In genomic region chr5:176874198-176874780, GRCh38 we compare ENCODE assay signal across 19 cellular contexts. TPM values are rescaled to one million over a fixed set of nuclear protein-coding genes. Genes with fewer than 3 reads are reported as not detected.
DNase-seq lines count a peak whose midpoint lies in the region; ATAC-seq, FAIRE-seq and TF ChIP-seq lines count a peak whose summit lies in the region.
"Had no signal": no experiment of that assay in that cellular context is flagged by ENCODE, and none has a peak within 500 bp of the region (broad histone marks: within the 10 kb centered on the region; RNA-seq: fewer than 3 reads in every experiment).

No MANE protein-coding gene starts in this region.

- H3K4me1 ChIP-seq in HepG2 (ENCODE audit: insufficient read depth, low read length) (peaks cover 8% of the 10 kb centered on the region; the same call in 1 of the 2 replicates), right lobe of liver (no peaks in the 10 kb centered on the region), H1 (replicated peaks in 1 of 4; ENCODE audit: control insufficient read depth in 3 of 4, insufficient read depth in 4 of 4, low read length in 3 of 4) (peaks cover 0 to 6% (median 1%) of the 10 kb centered on the region in 4 experiments; a peak in 4 of 7 replicates), Karpas-422 (ENCODE audit: low read length) (no peaks in the 10 kb centered on the region)
- H3K4me1 ChIP-seq: Caco-2 had no signal

- H3K9ac ChIP-seq in HepG2 (ENCODE audit: insufficient read depth, low read depth, low read length), result no peak overlapping the region
- no peak overlapping the region for H3K9ac ChIP-seq in H1 (replicated peaks in 1 of 4; ENCODE audit: extremely low read depth in 1 of 4, low read depth in 3 of 4, low read length in 3 of 4)
- no peak overlapping the region for H3K9ac ChIP-seq in Karpas-422 (ENCODE audit: low read length)

- no peak overlapping the region for H2AK5ac ChIP-seq in H1 (ENCODE audit: low read depth, low read length)

- TF ChIP-seq EP300 in HepG2 (IDR thresholded peaks at IDR 0.05; ENCODE audit: low read depth in 2 of 2, low read length in 2 of 2) (no peak), HepG2 (CRISPR knock-in tag; IDR thresholded peaks at IDR 0.05; ENCODE audit: borderline replicate concordance) (no peak), H1 (IDR thresholded peaks at IDR 0.05; ENCODE audit: borderline replicate concordance in 1 of 2, low read depth in 2 of 2, low read length in 2 of 2) (no peak)

- no peak for TF ChIP-seq CTCF in HepG2 (CRISPR knock-in tag; IDR thresholded peaks at IDR 0.05)
- TF ChIP-seq CTCF in right lobe of liver (IDR thresholded peaks at IDR 0.05), result no peak
- no peak for TF ChIP-seq CTCF in H1 (IDR thresholded peaks at IDR 0.05; ENCODE audit: control extremely low read depth in 1 of 3, insufficient read depth in 1 of 3, low read depth in 1 of 3, low read length in 3 of 3)

- ATAC-seq in HepG2, result no peak
- ATAC-seq in right lobe of liver, result no peak
- no peak for ATAC-seq in stimulated activated effector memory CD8-positive, alpha-beta T cell treated with anti-CD3 and anti-CD28 coated beads, Interleukin-12 subunit alpha, Interleukin-12 subunit beta, amount 100 ng/mL, for 72 hours
- no peak for ATAC-seq in HG03108 (IDR thresholded peaks at IDR 0.05; ENCODE audit: unreplicated experiment)
- ATAC-seq: GM23338 had no signal

- no peaks in the 10 kb centered on the region for H3K23me2 ChIP-seq in H1 (ENCODE audit: low read depth, low read length)

- in situ Hi-C loops in HepG2 (cut with HindIII; ENCODE audit: extremely low pct_ligation_motif_present, low pct_unique_long_range_greater_than_20kb), result no loop called here

- intact Hi-C loops in HepG2 (cut with micrococcal nuclease; ENCODE audit: unreplicated experiment) (no loop called here), right lobe of liver (cut with DNase I) (no loop called here)
- intact Hi-C loops in activated T-helper 1 cell treated with anti-CD3 and anti-CD28 coated beads, Interleukin-12 subunit alpha, Interleukin-12 subunit beta, Interleukin-2, Interleukin-4 antibody, amounts not matched to agents 30 ng/mL and 10 ng/mL and 1 ng/mL, durations not matched to agents 14 hours and 24 hours and 36 hours (cut with micrococcal nuclease), result no loop called here

- H3K27ac Mint-ChIP-seq in activated T-helper 1 cell treated with anti-CD3 and anti-CD28 coated beads, Interleukin-12 subunit alpha, Interleukin-12 subunit beta, Interleukin-2, Interleukin-4 antibody, amounts not matched to agents 30 ng/mL and 10 ng/mL and 1 ng/mL, durations not matched to agents 14 hours and 24 hours and 36 hours, result peak overlapping the region; percentile 63
- peak overlapping the region; percentile 85 for H3K27ac Mint-ChIP-seq in stimulated activated effector memory CD8-positive, alpha-beta T cell treated with anti-CD3 and anti-CD28 coated beads, Interleukin-12 subunit alpha, Interleukin-12 subunit beta, amount 100 ng/mL, for 72 hours
- H3K27ac Mint-ChIP-seq: GM23338 had no signal

- H3K4me2 ChIP-seq in HepG2 (ENCODE audit: low read depth, low read length) (0 out of 2 replicates have a peak overlapping the region, but pooled peaks have one; percentile 32), H1 (ENCODE audit: insufficient read depth in 1 of 2, low read depth in 2 of 2, low read length in 2 of 2) (no peak overlapping the region), Karpas-422 (ENCODE audit: low read depth, low read length, poor library complexity, severe bottlenecking) (no peak overlapping the region)
- H3K4me2 ChIP-seq: A549, GM23338 had no signal

- H2BK5ac ChIP-seq in H1 (ENCODE audit: low read depth, low read length), result no peak overlapping the region

- 19% methylated on average over 12 of the region's 20 CpGs for WGBS in HepG2 (ENCODE audit: low lambda C conversion rate)
- WGBS in right lobe of liver (ENCODE audit: insufficient coverage, low coverage, low lambda C conversion rate, missing lambda C conversion rate), result 49% methylated on average over 4 of the region's 20 CpGs
- WGBS in H1 (ENCODE audit: extremely low coverage in 1 of 2, insufficient coverage in 1 of 2, insufficient read length in 1 of 2, insufficient replicate concordance in 2 of 2, low coverage in 1 of 2, low lambda C conversion rate in 2 of 2, missing lambda C conversion rate in 1 of 2), 2 experiments, result 90% methylated on average over 20 of the region's 20 CpGs; no CpG with 5 or more reads in 1 of the 2 experiments

- H2BK120ac ChIP-seq in H1 (replicated peaks; ENCODE audit: low read depth, low read length), result no peak overlapping the region

- TF ChIP-seq RAD21 in HepG2 (CRISPR knock-in tag; IDR thresholded peaks at IDR 0.05) (no peak), H1 (IDR thresholded peaks at IDR 0.05 in 1 of 2, conservative IDR thresholded peaks at IDR 0.05 in 1 of 2; ENCODE audit: low read depth in 2 of 2, low read length in 2 of 2) (no peak)

- no TSS peak for BruUV-seq in HepG2 (replicated peaks; lab: Mats Ljungman, UMichigan)

- peaks cover 12% of the 10 kb centered on the region for H3K4me1 Mint-ChIP-seq in activated T-helper 1 cell treated with anti-CD3 and anti-CD28 coated beads, Interleukin-12 subunit alpha, Interleukin-12 subunit beta, Interleukin-2, Interleukin-4 antibody, amounts not matched to agents 30 ng/mL and 10 ng/mL and 1 ng/mL, durations not matched to agents 14 hours and 24 hours and 36 hours (ENCODE audit: low read depth)
- peaks cover 48% of the 10 kb centered on the region for H3K4me1 Mint-ChIP-seq in stimulated activated effector memory CD8-positive, alpha-beta T cell treated with anti-CD3 and anti-CD28 coated beads, Interleukin-12 subunit alpha, Interleukin-12 subunit beta, amount 100 ng/mL, for 72 hours

- DNase-seq in HepG2 (ENCODE audit: low spot score), result no peak
- DNase-seq in right lobe of liver, result no peak
- DNase-seq in activated T-helper 1 cell treated with anti-CD3 and anti-CD28 coated beads, Interleukin-12 subunit alpha, Interleukin-12 subunit beta, Interleukin-2, Interleukin-4 antibody, amounts not matched to agents 30 ng/mL and 10 ng/mL and 1 ng/mL, durations not matched to agents 14 hours and 24 hours and 36 hours (ENCODE audit: low spot score), result no peak
- no peak for DNase-seq in H1 (ENCODE audit: low read depth in 1 of 2, low spot score in 2 of 2)
- no peak for DNase-seq in stimulated activated effector memory CD8-positive, alpha-beta T cell treated with anti-CD3 and anti-CD28 coated beads, Interleukin-12 subunit alpha, Interleukin-12 subunit beta, amount 100 ng/mL, for 72 hours (ENCODE audit: low spot score in 2 of 2)
- DNase-seq in NCI-H69 (lab: John Stamatoyannopoulos, UW), result no peak
- DNase-seq in Karpas-422, result no peak
- DNase-seq: Caco-2; CD8-positive, alpha-beta memory T cell; DND-41; GDM1; H9 had no signal

- H3K79me1 ChIP-seq in H1 (ENCODE audit: low read depth, low read length), result no peaks in the 10 kb centered on the region

- H3K9me2 ChIP-seq in Karpas-422 (replicated peaks; ENCODE audit: insufficient read depth, low read length), result no peaks in the 10 kb centered on the region

- H3K27ac ChIP-seq in HepG2 (ENCODE audit: extremely low read length, insufficient read depth, low read length), result no peak overlapping the region
- no peak overlapping the region for H3K27ac ChIP-seq in right lobe of liver
- H3K27ac ChIP-seq in H1 (ENCODE audit: low read depth, low read length), result no peak overlapping the region
- H3K27ac ChIP-seq in Karpas-422 (ENCODE audit: low read length), result no peak overlapping the region
- H3K27ac ChIP-seq: A549 had no signal

- CTCF ChIA-PET in HepG2 (lab: Yijun Ruan, JAX; ENCODE audit: low intra/inter-chr PET ratio, low total read pairs), result no interaction called here
- CTCF ChIA-PET in H1 (lab: Charles Lee; ENCODE audit: partially characterized antibody), result interaction anchor here (0.7 to 7.2 kb wide), 11 partner anchors 8 to 213 kb away, joined by 3 to 39 read pairs (median 5); no protein-coding TSS in a partner anchor

- H4K5ac ChIP-seq in H1 (ENCODE audit: insufficient read length, low read depth, low read length), result no peak overlapping the region

- no peak overlapping the region for H2BK20ac ChIP-seq in H1 (ENCODE audit: low read length)

- H4K91ac ChIP-seq in H1 (replicated peaks; ENCODE audit: insufficient read length, low read length), result no peak overlapping the region

- no peaks in the 10 kb centered on the region for H3K79me2 ChIP-seq in HepG2 (ENCODE audit: insufficient read depth, low read length)
- H3K79me2 ChIP-seq in H1 (ENCODE audit: control insufficient read depth in 1 of 2, insufficient read depth in 2 of 2, low read length in 2 of 2), result no peaks in the 10 kb centered on the region
- H3K79me2 ChIP-seq in Karpas-422 (ENCODE audit: low read length), result no peaks in the 10 kb centered on the region

- H2AFZ ChIP-seq in HepG2 (ENCODE audit: low read length), result no peak overlapping the region
- H2AFZ ChIP-seq in H1 (ENCODE audit: low read length), result no peak overlapping the region
- no peak overlapping the region for H2AFZ ChIP-seq in Karpas-422 (ENCODE audit: low read length)
- H2AFZ ChIP-seq: GM23338 had no signal

- H3K9me3 Mint-ChIP-seq in activated T-helper 1 cell treated with anti-CD3 and anti-CD28 coated beads, Interleukin-12 subunit alpha, Interleukin-12 subunit beta, Interleukin-2, Interleukin-4 antibody, amounts not matched to agents 30 ng/mL and 10 ng/mL and 1 ng/mL, durations not matched to agents 14 hours and 24 hours and 36 hours, result peaks cover 10% of the 10 kb centered on the region
- peaks cover 6% of the 10 kb centered on the region for H3K9me3 Mint-ChIP-seq in stimulated activated effector memory CD8-positive, alpha-beta T cell treated with anti-CD3 and anti-CD28 coated beads, Interleukin-12 subunit alpha, Interleukin-12 subunit beta, amount 100 ng/mL, for 72 hours
- H3K9me3 Mint-ChIP-seq: GM23338, H9 had no signal

- peak overlapping the region; percentile 51; the same call in 1 of the 2 replicates for H4K8ac ChIP-seq in H1 (ENCODE audit: extremely low read depth, insufficient read depth, low read length)

- H3K27me3 ChIP-seq in HepG2 (ENCODE audit: control insufficient read depth in 1 of 2, insufficient read depth in 2 of 2, low read length in 2 of 2), result peaks cover 24 to 63% of the 10 kb centered on the region in 2 experiments; a peak in 4 of 5 replicates
- H3K27me3 ChIP-seq in right lobe of liver, result no peaks in the 10 kb centered on the region
- no peaks in the 10 kb centered on the region for H3K27me3 ChIP-seq in H1 (replicated peaks in 1 of 4; ENCODE audit: control insufficient read depth in 3 of 4, extremely low read depth in 1 of 4, insufficient read depth in 3 of 4, low read length in 3 of 4)
- no peaks in the 10 kb centered on the region for H3K27me3 ChIP-seq in Karpas-422 (ENCODE audit: low read length)
- H3K27me3 ChIP-seq: BE2C had no signal

- no peak for TF ChIP-seq POLR2A in HepG2 (IDR thresholded peaks at IDR 0.05; ENCODE audit: insufficient read depth in 1 of 2, low read depth in 2 of 2, low read length in 2 of 2)
- TF ChIP-seq POLR2A in right lobe of liver (IDR thresholded peaks at IDR 0.05), result no peak
- TF ChIP-seq POLR2A in H1 (IDR thresholded peaks at IDR 0.05; ENCODE audit: control extremely low read depth in 1 of 2, low read depth in 2 of 2, low read length in 2 of 2), result no peak

- H3K9me3 ChIP-seq in HepG2 (ENCODE audit: low read length) (no peaks in the 10 kb centered on the region), right lobe of liver (no peaks in the 10 kb centered on the region), H1 (ENCODE audit: insufficient read depth in 2 of 2, low read depth in 1 of 2, low read length in 1 of 2) (no peaks in the 10 kb centered on the region), Karpas-422 (ENCODE audit: low read length) (no peaks in the 10 kb centered on the region)
- H3K9me3 ChIP-seq: A549, BE2C, Caco-2 had no signal

- peaks cover 3% of the 10 kb centered on the region for H3K36me3 Mint-ChIP-seq in activated T-helper 1 cell treated with anti-CD3 and anti-CD28 coated beads, Interleukin-12 subunit alpha, Interleukin-12 subunit beta, Interleukin-2, Interleukin-4 antibody, amounts not matched to agents 30 ng/mL and 10 ng/mL and 1 ng/mL, durations not matched to agents 14 hours and 24 hours and 36 hours (ENCODE audit: low read depth)
- H3K36me3 Mint-ChIP-seq in stimulated activated effector memory CD8-positive, alpha-beta T cell treated with anti-CD3 and anti-CD28 coated beads, Interleukin-12 subunit alpha, Interleukin-12 subunit beta, amount 100 ng/mL, for 72 hours, result peaks cover 24% of the 10 kb centered on the region
- H3K36me3 Mint-ChIP-seq: CD8-positive, alpha-beta memory T cell had no signal

- POLR2A ChIA-PET in HepG2 (lab: Yijun Ruan, JAX), result interaction anchor here (1.4 kb wide), 1 partner anchor 227 kb away, joined by 3 read pairs; the partner anchor contains the start of gene TSPAN17
- POLR2A ChIA-PET in H1 (lab: Charles Lee; ENCODE audit: partially characterized antibody), result interaction anchor here (1.3 to 1.6 kb wide), 2 partner anchors 8 to 11 kb away, joined by 5 to 6 read pairs; no protein-coding TSS in a partner anchor

- H3K4me3 ChIP-seq in HepG2 (replicated peaks in 1 of 3; ENCODE audit: insufficient read depth in 1 of 3, low read depth in 2 of 3, low read length in 3 of 3) (peak overlapping the region in 1 of 3 experiments; percentile 10; a peak in 1 of 6 replicates), right lobe of liver (no peak overlapping the region), H1 (ENCODE audit: extremely low read depth in 1 of 4, insufficient read depth in 2 of 4, low read depth in 3 of 4, low read length in 4 of 4) (no peak overlapping the region), Karpas-422 (ENCODE audit: low read length) (no peak overlapping the region)
- H3K4me3 ChIP-seq: A549, GM23338 had no signal

- no peak overlapping the region for H3K18ac ChIP-seq in H1 (ENCODE audit: extremely low read depth, low read length)

- peaks cover 12% of the 10 kb centered on the region for H3K27me3 Mint-ChIP-seq in activated T-helper 1 cell treated with anti-CD3 and anti-CD28 coated beads, Interleukin-12 subunit alpha, Interleukin-12 subunit beta, Interleukin-2, Interleukin-4 antibody, amounts not matched to agents 30 ng/mL and 10 ng/mL and 1 ng/mL, durations not matched to agents 14 hours and 24 hours and 36 hours (ENCODE audit: insufficient read depth)

- H2BK12ac ChIP-seq in H1 (ENCODE audit: low read depth, low read length), result no peak overlapping the region

- H3K23ac ChIP-seq in H1 (ENCODE audit: insufficient read length), result no peak overlapping the region

- no peak overlapping the region for H3K56ac ChIP-seq in H1 (replicated peaks; ENCODE audit: insufficient read length, low read depth, low read length)

- H2BK15ac ChIP-seq in H1 (ENCODE audit: low read length), result no peak overlapping the region

- no peak overlapping the region for H3K4ac ChIP-seq in H1 (replicated peaks; ENCODE audit: insufficient read length, low read depth, low read length)

- H3K4me3 Mint-ChIP-seq in activated T-helper 1 cell treated with anti-CD3 and anti-CD28 coated beads, Interleukin-12 subunit alpha, Interleukin-12 subunit beta, Interleukin-2, Interleukin-4 antibody, amounts not matched to agents 30 ng/mL and 10 ng/mL and 1 ng/mL, durations not matched to agents 14 hours and 24 hours and 36 hours, result no peak overlapping the region
- H3K4me3 Mint-ChIP-seq in stimulated activated effector memory CD8-positive, alpha-beta T cell treated with anti-CD3 and anti-CD28 coated beads, Interleukin-12 subunit alpha, Interleukin-12 subunit beta, amount 100 ng/mL, for 72 hours, result no peak overlapping the region
- H3K4me3 Mint-ChIP-seq: GM23338 had no signal

- FAIRE-seq in HepG2 (lab: Jason Lieb, UNC), result no peak
- FAIRE-seq in H1 (lab: Jason Lieb, UNC), result no peak
- FAIRE-seq: A549, GM12892, HTR-8/SVneo had no signal

- H3K36me3 ChIP-seq in HepG2 (replicated peaks in 1 of 2; ENCODE audit: control insufficient read depth in 1 of 2, insufficient read depth in 2 of 2, low read length in 2 of 2) (no peaks in the 10 kb centered on the region), right lobe of liver (no peaks in the 10 kb centered on the region), H1 (ENCODE audit: control insufficient read depth in 2 of 4, insufficient read depth in 4 of 4, low read length in 3 of 4) (no peaks in the 10 kb centered on the region), Karpas-422 (ENCODE audit: insufficient read depth, low read length) (no peaks in the 10 kb centered on the region)
- H3K36me3 ChIP-seq: BE2C had no signal

- no peak overlapping the region for H3K14ac ChIP-seq in H1 (ENCODE audit: insufficient read length)

- no peaks in the 10 kb centered on the region for H4K20me1 ChIP-seq in HepG2 (ENCODE audit: insufficient read depth, low read length)
- no peaks in the 10 kb centered on the region for H4K20me1 ChIP-seq in H1 (replicated peaks in 1 of 2; ENCODE audit: control insufficient read depth in 1 of 2, insufficient read depth in 2 of 2, low read length in 2 of 2)
- H4K20me1 ChIP-seq in Karpas-422 (ENCODE audit: insufficient read depth, low read depth, low read length), result no peaks in the 10 kb centered on the region; the same call in 1 of the 2 replicates

RNA-seq across cellular contexts. Expression of gene HK3, which starts 24.9 kb away (rescaled TPM):
- total RNA-seq in HepG2 (2016; rRNA removed; fragmentation: Illumina TruSeq; extraction: Trizol) (not detected in 2 replicates), right lobe of liver (10 to 100 TPM in 2 of 6 experiments, 1 to 10 TPM in 4; 2.3 to 21.1 (median 9.1) TPM)
- total RNA-seq in HepG2 (2016; cell fraction: cytosol; rRNA removed; fragmentation: Illumina TruSeq; extraction: Trizol; ENCODE audit: low read depth), result not detected in 2 replicates
- not detected in 2 replicates for total RNA-seq in HepG2 (2016; cell fraction: insoluble cytoplasmic fraction; rRNA removed; fragmentation: Illumina TruSeq; extraction: Trizol)
- not detected in 2 replicates for total RNA-seq in HepG2 (2016; cell fraction: membrane; rRNA removed; fragmentation: Illumina TruSeq; extraction: Trizol)
- not detected in 2 replicates for total RNA-seq in HepG2 (2016; cell fraction: nucleus; rRNA removed; fragmentation: Illumina TruSeq; extraction: Trizol)
- polyA plus RNA-seq in HepG2 (2011; rRNA removed) (0.13 TPM in 1 of 2 replicates, not detected in the other), H1 (2011; rRNA removed) (not detected in 2 replicates)
- not detected in 2 replicates for polyA plus RNA-seq in HepG2 (2011; cell fraction: cytosol; rRNA removed)
- polyA plus RNA-seq in HepG2 (2011; cell fraction: nucleus; rRNA removed), result 0.28 and 0.32 TPM in 2 replicates
- polyA plus RNA-seq in HepG2 (2012), result not detected in 2 replicates
- polyA plus RNA-seq in HepG2 (2016; cell fraction: cytosol; fragmentation: Illumina TruSeq; extraction: Trizol; ENCODE audit: low read depth), result not detected in 2 replicates
- polyA plus RNA-seq in HepG2 (2016; cell fraction: insoluble cytoplasmic fraction; fragmentation: Illumina TruSeq; extraction: Trizol; ENCODE audit: low read depth), result not detected in 2 replicates
- not detected in 2 replicates for polyA plus RNA-seq in HepG2 (2016; cell fraction: membrane; fragmentation: Illumina TruSeq; extraction: Trizol; ENCODE audit: low read depth)
- polyA plus RNA-seq in HepG2 (2016; cell fraction: nucleus; fragmentation: Illumina TruSeq; extraction: Trizol; ENCODE audit: insufficient read depth, low read depth), result not detected in 2 replicates
- not detected in 2 replicates for polyA minus RNA-seq in HepG2 (2011; rRNA and poly(A)+ RNA removed; ENCODE audit: low replicate concordance)
- not detected in 2 replicates for polyA minus RNA-seq in HepG2 (2011; cell fraction: cytosol; rRNA and poly(A)+ RNA removed)
- polyA minus RNA-seq in HepG2 (2011; cell fraction: nucleus; rRNA and poly(A)+ RNA removed), result not detected in 2 replicates
- total RNA-seq in activated T-helper 1 cell treated with anti-CD3 and anti-CD28 coated beads, Interleukin-12 subunit alpha, Interleukin-12 subunit beta, Interleukin-2, Interleukin-4 antibody, amounts not matched to agents 30 ng/mL and 10 ng/mL and 1 ng/mL, durations not matched to agents 14 hours and 24 hours and 36 hours, result 0.44 and 0.51 TPM in 2 replicates
- total RNA-seq in H1 (2021; fragmentation: NEBNext Ultra II Directional; extraction: Animal tissue kit (Norgen Biotek cat#: 25700)), result not detected in 2 replicates
- polyA plus RNA-seq in H1 (2011; cell fraction: cytosol; rRNA removed), result 0.04 TPM
- 0.10 TPM for polyA plus RNA-seq in H1 (2011; cell fraction: nucleus; rRNA removed)
- polyA plus RNA-seq in H1 (2012, experiment 1 of 2), result not detected in 4 replicates
- not detected for polyA plus RNA-seq in H1 (2012, experiment 2 of 2)
- not detected for polyA plus RNA-seq in H1 (2013, experiment 1 of 2)
- not detected for polyA plus RNA-seq in H1 (2013, experiment 2 of 2)
- polyA minus RNA-seq in H1 (2011; rRNA and poly(A)+ RNA removed), result 0.24 TPM in 1 of 2 replicates, not detected in the other
- polyA minus RNA-seq in H1 (2011; cell fraction: cytosol; rRNA and poly(A)+ RNA removed), result not detected
- not detected for polyA minus RNA-seq in H1 (2011; cell fraction: nucleus; rRNA and poly(A)+ RNA removed)
- not detected in 2 replicates for total RNA-seq in Karpas-422 (2014; rRNA removed; shearing (Covaris generic); ENCODE audit: low replicate concordance)
- total RNA-seq: GM23338, H9 had no signal
- polyA plus RNA-seq: AG04450; CD8-positive, alpha-beta memory T cell; GM23338 had no signal
